ENCODE assay signal across 2 cellular contexts in genomic region chr7:135911091-135911490, GRCh38.
TF ChIP-seq lines count a peak whose summit lies in the region.

No MANE protein-coding gene starts in this region.

TF ChIP-seq in IMR-90, 13 proteins besides CTCF, POLR2A, EP300 and RAD21 (continued from another document):
- TF ChIP-seq MAFK (IDR thresholded peaks at IDR 0.05; ENCODE audit: low read depth, low read length) (no peak), CEBPB (IDR thresholded peaks at IDR 0.05; ENCODE audit: low read depth, low read length) (no peak), NFE2L2 (IDR thresholded peaks at IDR 0.05; ENCODE audit: low read depth, low read length) (no peak)

TF ChIP-seq in GM23338, 12 proteins besides CTCF, POLR2A, EP300 and RAD21 (continued from another document):
- TF ChIP-seq REST (IDR thresholded peaks at IDR 0.05; ENCODE audit: unreplicated experiment) (no peak), STAT1 (IDR thresholded peaks at IDR 0.05; ENCODE audit: unreplicated experiment) (no peak), EZH2phosphoT487 (IDR thresholded peaks at IDR 0.05; ENCODE audit: unreplicated experiment) (no peak), NANOG (IDR thresholded peaks at IDR 0.05; ENCODE audit: borderline replicate concordance) (no peak), EZH2 (IDR thresholded peaks at IDR 0.05; ENCODE audit: low read depth, unreplicated experiment) (no peak), ZNF331 (CRISPR knock-in tag; IDR thresholded peaks at IDR 0.05; ENCODE audit: low read depth) (no peak), JUNB (IDR thresholded peaks at IDR 0.05; ENCODE audit: unreplicated experiment) (no peak), ETS1 (IDR thresholded peaks at IDR 0.05) (no peak), ZNF114 (CRISPR knock-in tag; IDR thresholded peaks at IDR 0.05) (no peak), ZNF462 (CRISPR knock-in tag; IDR thresholded peaks at IDR 0.05) (no peak), POLR2AphosphoS5 (IDR thresholded peaks at IDR 0.05; ENCODE audit: low read depth) (no peak)
